29 cellular contexts compared by ENCODE assay signal in the genomic region with DNA sequence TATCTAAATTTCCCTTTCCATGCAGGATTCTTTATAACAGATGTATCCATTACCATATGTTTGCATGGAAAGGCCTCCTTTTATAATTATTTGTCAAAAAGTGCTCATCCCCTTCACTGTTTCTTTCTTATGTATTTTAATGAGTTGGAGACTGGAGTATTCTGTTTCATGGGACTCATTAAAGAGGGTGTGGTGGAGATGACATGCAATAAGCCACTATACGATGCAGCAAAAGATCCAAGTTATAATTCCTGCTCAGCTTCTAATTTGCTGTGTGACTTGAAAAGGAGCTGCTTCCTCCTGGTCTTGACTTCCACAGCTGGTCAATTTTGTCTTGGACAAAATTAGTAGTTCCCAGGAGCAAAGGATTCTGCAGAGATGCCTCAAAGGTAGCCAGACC. TPM values are rescaled to one million over a fixed set of nuclear protein-coding genes. Genes with fewer than 3 reads are reported as not detected.
DNase-seq lines count a peak whose midpoint lies in the region; FAIRE-seq and TF ChIP-seq lines count a peak whose summit lies in the region.
"Had no signal": no experiment of that assay in that cellular context is flagged by ENCODE, and none has a peak within 500 bp of the region (broad histone marks: within the 10 kb centered on the region; RNA-seq: fewer than 3 reads in every experiment).

No MANE protein-coding gene starts in this region.

- H3K27me3 ChIP-seq in osteoblast (ENCODE audit: insufficient read depth, low read length), result no peaks in the 10 kb centered on the region
- H3K27me3 ChIP-seq: BLaER1 treated with 17β-estradiol and CSF1 and Interleukin-3, amounts not matched to agents 10 nM and 100 nM had no signal

- H3K4me2 ChIP-seq in osteoblast (ENCODE audit: insufficient read depth, low read length), result no peak overlapping the region
- H3K4me2 ChIP-seq: BLaER1 treated with 17β-estradiol and CSF1 and Interleukin-3, amounts not matched to agents 10 nM and 100 nM had no signal

- no peak overlapping the region for H3K4me3 ChIP-seq in osteoblast (ENCODE audit: insufficient read depth, low read length)
- H3K4me3 ChIP-seq: BLaER1 treated with 17β-estradiol and CSF1 and Interleukin-3, amounts not matched to agents 10 nM and 100 nM; GM12878 had no signal

- TF ChIP-seq CTCF in D721Med (IDR thresholded peaks at IDR 0.05; ENCODE audit: insufficient read depth, missing control alignments) (no peak), osteoblast (IDR thresholded peaks at IDR 0.05; ENCODE audit: extremely low read depth, low read depth, low read length) (no peak)

- FAIRE-seq in D721Med (lab: Jason Lieb, UNC) (peak; percentile 25), H54 (lab: Jason Lieb, UNC) (no peak)
- FAIRE-seq: A204.1, GM12878, GM12892, GM18507 had no signal

- no peak overlapping the region for H2AFZ ChIP-seq in osteoblast (ENCODE audit: low read length)

- no peak overlapping the region for H3K27ac ChIP-seq in osteoblast (ENCODE audit: low read depth, low read length)
- H3K27ac ChIP-seq: BLaER1 treated with 17β-estradiol and CSF1 and Interleukin-3, amounts not matched to agents 10 nM and 100 nM; C4-2B had no signal

- no peaks in the 10 kb centered on the region for H3K9me3 ChIP-seq in osteoblast (ENCODE audit: low read depth, low read length)
- H3K9me3 ChIP-seq: BLaER1 treated with 17β-estradiol and CSF1 and Interleukin-3, amounts not matched to agents 10 nM and 100 nM; Caco-2 had no signal

- no peaks in the 10 kb centered on the region for H3K4me1 ChIP-seq in osteoblast (ENCODE audit: insufficient read depth, low read length)
- H3K4me1 ChIP-seq: BLaER1 treated with 17β-estradiol and CSF1 and Interleukin-3, amounts not matched to agents 10 nM and 100 nM; Caco-2 had no signal

- H3K36me3 ChIP-seq in osteoblast (ENCODE audit: insufficient read depth, low read length), result no peaks in the 10 kb centered on the region
- H3K36me3 ChIP-seq: BLaER1 treated with 17β-estradiol and CSF1 and Interleukin-3, amounts not matched to agents 10 nM and 100 nM had no signal

- no peak for TF ChIP-seq POLR2A in H54 (IDR thresholded peaks at IDR 0.05; ENCODE audit: low read depth, low read length)

- no peaks in the 10 kb centered on the region for H4K20me1 ChIP-seq in osteoblast (ENCODE audit: insufficient read depth, low read length)
- H4K20me1 ChIP-seq: BLaER1 treated with 17β-estradiol and CSF1 and Interleukin-3, amounts not matched to agents 10 nM and 100 nM had no signal

- DNase-seq in AG20443 (ENCODE audit: low spot score) (peak; percentile 12), D721Med (ENCODE audit: insufficient read length, low spot score) (no peak), NCI-H69 (lab: John Stamatoyannopoulos, UW) (peak; percentile 19), osteoblast (ENCODE audit: insufficient read length, low spot score, missing footprints) (peak; percentile 55), H54 (ENCODE audit: insufficient read length, low spot score) (no peak), glomerular visceral epithelial cell (ENCODE audit: extremely low spot score) (no peak)
- DNase-seq in activated T-cell treated with anti-CD3 and anti-CD28 coated beads, Interleukin-2, amount 50 U/mL, for 48 hours, result no peak
- DNase-seq: 8988T; ACHN; AML-193; Caco-2; Calu3; CD4-positive, alpha-beta T cell; CD8-positive, alpha-beta T cell; DMS 273 treated with DMSO at 0.1 percent for 48 hours; DMS153; DMS53; DMS79; DND-41; EL; GDM1 had no signal

- no peaks in the 10 kb centered on the region for H3K79me2 ChIP-seq in osteoblast (ENCODE audit: insufficient read depth, low read length)

RNA-seq across cellular contexts. Expression of a gene that starts 13.9 kb away (rescaled TPM):
- 27.1 and 33.3 TPM in 2 replicates for total RNA-seq in osteoblast
- total RNA-seq: B cell; Calu3; CD4-positive, alpha-beta T cell; G401; GM12878 had no signal

Comparison
In these comparisons a context has a peak if more than half of its experiments do, and no peak if none do; other contexts are left out.
1. DNase-seq: peak in AG20443 (single experiment), NCI-H69 (single experiment) and osteoblast (single experiment); none in D721Med (single experiment), H54 (single experiment), activated T-cell treated with anti-CD3 and anti-CD28 coated beads, Interleukin-2, amount 50 U/mL, for 48 hours (0 of 2) and glomerular visceral epithelial cell (single experiment).